In the genomic region with DNA sequence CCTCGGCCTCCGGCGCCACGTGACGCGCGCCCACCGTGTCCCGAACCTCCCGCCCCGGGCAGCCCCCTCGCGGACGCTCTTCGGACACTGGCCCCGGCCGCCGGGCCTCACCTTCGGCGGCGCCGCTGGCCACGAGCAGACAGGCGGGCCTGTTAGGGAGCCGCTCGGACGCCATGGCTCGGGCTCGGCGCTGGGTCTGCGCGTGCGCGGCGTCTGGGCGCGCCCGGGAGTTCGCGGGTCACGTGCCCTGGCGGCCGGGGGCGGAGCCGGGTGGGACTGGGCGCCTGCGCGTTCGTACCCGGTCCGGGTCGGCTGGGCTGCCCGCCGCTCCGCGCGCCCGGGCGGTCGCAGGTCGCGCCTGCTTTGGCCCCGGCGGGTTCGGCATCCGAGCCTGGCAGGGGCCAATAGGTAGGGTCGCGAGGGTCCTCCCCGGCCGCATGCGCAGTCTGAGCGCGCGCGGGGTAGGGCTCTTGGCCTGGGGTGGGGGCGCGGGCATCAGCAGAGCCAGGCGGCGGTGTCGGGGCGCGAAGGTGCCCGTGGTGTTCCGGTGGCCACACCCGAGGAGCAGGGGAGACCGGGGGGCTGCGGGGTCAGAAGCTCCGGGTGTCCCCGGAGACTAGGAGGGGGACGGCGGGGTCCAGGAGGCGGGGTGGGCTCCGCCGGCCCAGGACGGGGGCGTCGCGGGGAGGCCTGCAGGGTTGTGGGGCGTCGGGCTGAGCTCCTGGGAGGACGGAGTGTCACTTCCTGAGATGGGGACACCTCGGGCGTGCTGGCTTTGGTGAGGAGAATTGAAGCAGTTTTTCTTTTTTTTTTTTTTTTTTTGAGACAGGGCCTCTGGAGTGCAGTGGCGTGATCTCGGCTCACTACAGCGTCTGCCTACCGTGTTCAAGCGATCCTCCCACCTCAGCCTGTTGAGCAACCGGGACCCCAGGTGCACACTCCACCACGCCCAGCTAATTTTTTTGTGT, we compare ENCODE assay signal across 1 cellular context.
TF ChIP-seq lines count a peak whose summit lies in the region.

A gene with protein sequence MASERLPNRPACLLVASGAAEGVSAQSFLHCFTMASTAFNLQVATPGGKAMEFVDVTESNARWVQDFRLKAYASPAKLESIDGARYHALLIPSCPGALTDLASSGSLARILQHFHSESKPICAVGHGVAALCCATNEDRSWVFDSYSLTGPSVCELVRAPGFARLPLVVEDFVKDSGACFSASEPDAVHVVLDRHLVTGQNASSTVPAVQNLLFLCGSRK (minus strand): TSS at position 200 of the 968 bp plus-strand sequence. CDS start 25 bp downstream, at position 175.

TF ChIP-seq in K562, 482 proteins besides CTCF, POLR2A, EP300 and RAD21 (continued from another document and continues in another):
- TF ChIP-seq, protein P1, sequence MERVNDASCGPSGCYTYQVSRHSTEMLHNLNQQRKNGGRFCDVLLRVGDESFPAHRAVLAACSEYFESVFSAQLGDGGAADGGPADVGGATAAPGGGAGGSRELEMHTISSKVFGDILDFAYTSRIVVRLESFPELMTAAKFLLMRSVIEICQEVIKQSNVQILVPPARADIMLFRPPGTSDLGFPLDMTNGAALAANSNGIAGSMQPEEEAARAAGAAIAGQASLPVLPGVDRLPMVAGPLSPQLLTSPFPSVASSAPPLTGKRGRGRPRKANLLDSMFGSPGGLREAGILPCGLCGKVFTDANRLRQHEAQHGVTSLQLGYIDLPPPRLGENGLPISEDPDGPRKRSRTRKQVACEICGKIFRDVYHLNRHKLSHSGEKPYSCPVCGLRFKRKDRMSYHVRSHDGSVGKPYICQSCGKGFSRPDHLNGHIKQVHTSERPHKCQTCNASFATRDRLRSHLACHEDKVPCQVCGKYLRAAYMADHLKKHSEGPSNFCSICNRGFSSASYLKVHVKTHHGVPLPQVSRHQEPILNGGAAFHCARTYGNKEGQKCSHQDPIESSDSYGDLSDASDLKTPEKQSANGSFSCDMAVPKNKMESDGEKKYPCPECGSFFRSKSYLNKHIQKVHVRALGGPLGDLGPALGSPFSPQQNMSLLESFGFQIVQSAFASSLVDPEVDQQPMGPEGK (CRISPR knock-in tag; IDR thresholded peaks at IDR 0.05; ENCODE audit: borderline replicate concordance): no peak
- TF ChIP-seq NFYB (IDR thresholded peaks at IDR 0.05; ENCODE audit: extremely low read depth, insufficient read length): no peak
- no peak for TF ChIP-seq ZC3H8 (IDR thresholded peaks at IDR 0.05)
- TF ChIP-seq, protein P2, sequence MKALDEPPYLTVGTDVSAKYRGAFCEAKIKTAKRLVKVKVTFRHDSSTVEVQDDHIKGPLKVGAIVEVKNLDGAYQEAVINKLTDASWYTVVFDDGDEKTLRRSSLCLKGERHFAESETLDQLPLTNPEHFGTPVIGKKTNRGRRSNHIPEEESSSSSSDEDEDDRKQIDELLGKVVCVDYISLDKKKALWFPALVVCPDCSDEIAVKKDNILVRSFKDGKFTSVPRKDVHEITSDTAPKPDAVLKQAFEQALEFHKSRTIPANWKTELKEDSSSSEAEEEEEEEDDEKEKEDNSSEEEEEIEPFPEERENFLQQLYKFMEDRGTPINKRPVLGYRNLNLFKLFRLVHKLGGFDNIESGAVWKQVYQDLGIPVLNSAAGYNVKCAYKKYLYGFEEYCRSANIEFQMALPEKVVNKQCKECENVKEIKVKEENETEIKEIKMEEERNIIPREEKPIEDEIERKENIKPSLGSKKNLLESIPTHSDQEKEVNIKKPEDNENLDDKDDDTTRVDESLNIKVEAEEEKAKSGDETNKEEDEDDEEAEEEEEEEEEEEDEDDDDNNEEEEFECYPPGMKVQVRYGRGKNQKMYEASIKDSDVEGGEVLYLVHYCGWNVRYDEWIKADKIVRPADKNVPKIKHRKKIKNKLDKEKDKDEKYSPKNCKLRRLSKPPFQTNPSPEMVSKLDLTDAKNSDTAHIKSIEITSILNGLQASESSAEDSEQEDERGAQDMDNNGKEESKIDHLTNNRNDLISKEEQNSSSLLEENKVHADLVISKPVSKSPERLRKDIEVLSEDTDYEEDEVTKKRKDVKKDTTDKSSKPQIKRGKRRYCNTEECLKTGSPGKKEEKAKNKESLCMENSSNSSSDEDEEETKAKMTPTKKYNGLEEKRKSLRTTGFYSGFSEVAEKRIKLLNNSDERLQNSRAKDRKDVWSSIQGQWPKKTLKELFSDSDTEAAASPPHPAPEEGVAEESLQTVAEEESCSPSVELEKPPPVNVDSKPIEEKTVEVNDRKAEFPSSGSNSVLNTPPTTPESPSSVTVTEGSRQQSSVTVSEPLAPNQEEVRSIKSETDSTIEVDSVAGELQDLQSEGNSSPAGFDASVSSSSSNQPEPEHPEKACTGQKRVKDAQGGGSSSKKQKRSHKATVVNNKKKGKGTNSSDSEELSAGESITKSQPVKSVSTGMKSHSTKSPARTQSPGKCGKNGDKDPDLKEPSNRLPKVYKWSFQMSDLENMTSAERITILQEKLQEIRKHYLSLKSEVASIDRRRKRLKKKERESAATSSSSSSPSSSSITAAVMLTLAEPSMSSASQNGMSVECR (CRISPR knock-in tag; IDR thresholded peaks at IDR 0.05): peak; percentile 53; the same call in 1 of the 2 replicates
- TF ChIP-seq ELF1 (tag; IDR thresholded peaks at IDR 0.05): no peak
- TF ChIP-seq, protein P3, sequence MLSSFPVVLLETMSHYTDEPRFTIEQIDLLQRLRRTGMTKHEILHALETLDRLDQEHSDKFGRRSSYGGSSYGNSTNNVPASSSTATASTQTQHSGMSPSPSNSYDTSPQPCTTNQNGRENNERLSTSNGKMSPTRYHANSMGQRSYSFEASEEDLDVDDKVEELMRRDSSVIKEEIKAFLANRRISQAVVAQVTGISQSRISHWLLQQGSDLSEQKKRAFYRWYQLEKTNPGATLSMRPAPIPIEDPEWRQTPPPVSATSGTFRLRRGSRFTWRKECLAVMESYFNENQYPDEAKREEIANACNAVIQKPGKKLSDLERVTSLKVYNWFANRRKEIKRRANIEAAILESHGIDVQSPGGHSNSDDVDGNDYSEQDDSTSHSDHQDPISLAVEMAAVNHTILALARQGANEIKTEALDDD (IDR thresholded peaks at IDR 0.05): no peak
- no peak for TF ChIP-seq ZNF175 (CRISPR knock-in tag; IDR thresholded peaks at IDR 0.05; ENCODE audit: low read depth)
- TF ChIP-seq ZNF507 (tag; conservative IDR thresholded peaks at IDR 0.05): no peak
- TF ChIP-seq KAT7 (CRISPR knock-in tag; IDR thresholded peaks at IDR 0.05; ENCODE audit: borderline replicate concordance): no peak
- no peak for TF ChIP-seq NFIX (CRISPR knock-in tag; IDR thresholded peaks at IDR 0.05; ENCODE audit: low read depth)
- TF ChIP-seq, protein P4, sequence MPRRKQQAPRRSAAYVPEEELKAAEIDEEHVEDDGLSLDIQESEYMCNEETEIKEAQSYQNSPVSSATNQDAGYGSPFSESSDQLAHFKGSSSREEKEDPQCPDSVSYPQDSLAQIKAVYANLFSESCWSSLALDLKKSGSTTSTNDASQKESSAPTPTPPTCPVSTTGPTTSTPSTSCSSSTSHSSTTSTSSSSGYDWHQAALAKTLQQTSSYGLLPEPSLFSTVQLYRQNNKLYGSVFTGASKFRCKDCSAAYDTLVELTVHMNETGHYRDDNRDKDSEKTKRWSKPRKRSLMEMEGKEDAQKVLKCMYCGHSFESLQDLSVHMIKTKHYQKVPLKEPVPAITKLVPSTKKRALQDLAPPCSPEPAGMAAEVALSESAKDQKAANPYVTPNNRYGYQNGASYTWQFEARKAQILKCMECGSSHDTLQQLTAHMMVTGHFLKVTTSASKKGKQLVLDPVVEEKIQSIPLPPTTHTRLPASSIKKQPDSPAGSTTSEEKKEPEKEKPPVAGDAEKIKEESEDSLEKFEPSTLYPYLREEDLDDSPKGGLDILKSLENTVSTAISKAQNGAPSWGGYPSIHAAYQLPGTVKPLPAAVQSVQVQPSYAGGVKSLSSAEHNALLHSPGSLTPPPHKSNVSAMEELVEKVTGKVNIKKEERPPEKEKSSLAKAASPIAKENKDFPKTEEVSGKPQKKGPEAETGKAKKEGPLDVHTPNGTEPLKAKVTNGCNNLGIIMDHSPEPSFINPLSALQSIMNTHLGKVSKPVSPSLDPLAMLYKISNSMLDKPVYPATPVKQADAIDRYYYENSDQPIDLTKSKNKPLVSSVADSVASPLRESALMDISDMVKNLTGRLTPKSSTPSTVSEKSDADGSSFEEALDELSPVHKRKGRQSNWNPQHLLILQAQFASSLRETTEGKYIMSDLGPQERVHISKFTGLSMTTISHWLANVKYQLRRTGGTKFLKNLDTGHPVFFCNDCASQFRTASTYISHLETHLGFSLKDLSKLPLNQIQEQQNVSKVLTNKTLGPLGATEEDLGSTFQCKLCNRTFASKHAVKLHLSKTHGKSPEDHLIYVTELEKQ (CRISPR knock-in tag; IDR thresholded peaks at IDR 0.05): no peak
- TF ChIP-seq ZNF197 (CRISPR knock-in tag; IDR thresholded peaks at IDR 0.05; ENCODE audit: low read depth): no peak
- TF ChIP-seq TEAD2 (tag; IDR thresholded peaks at IDR 0.05): no peak
- no peak for TF ChIP-seq MED1 (CRISPR knock-in tag; IDR thresholded peaks at IDR 0.05; ENCODE audit: borderline replicate concordance)
- TF ChIP-seq TAL1 (IDR thresholded peaks at IDR 0.05): no peak
- no peak for TF ChIP-seq RCOR1 (IDR thresholded peaks at IDR 0.05; ENCODE audit: borderline replicate concordance in 1 of 2, low read depth in 2 of 2, low read length in 2 of 2)
- TF ChIP-seq, protein P5, sequence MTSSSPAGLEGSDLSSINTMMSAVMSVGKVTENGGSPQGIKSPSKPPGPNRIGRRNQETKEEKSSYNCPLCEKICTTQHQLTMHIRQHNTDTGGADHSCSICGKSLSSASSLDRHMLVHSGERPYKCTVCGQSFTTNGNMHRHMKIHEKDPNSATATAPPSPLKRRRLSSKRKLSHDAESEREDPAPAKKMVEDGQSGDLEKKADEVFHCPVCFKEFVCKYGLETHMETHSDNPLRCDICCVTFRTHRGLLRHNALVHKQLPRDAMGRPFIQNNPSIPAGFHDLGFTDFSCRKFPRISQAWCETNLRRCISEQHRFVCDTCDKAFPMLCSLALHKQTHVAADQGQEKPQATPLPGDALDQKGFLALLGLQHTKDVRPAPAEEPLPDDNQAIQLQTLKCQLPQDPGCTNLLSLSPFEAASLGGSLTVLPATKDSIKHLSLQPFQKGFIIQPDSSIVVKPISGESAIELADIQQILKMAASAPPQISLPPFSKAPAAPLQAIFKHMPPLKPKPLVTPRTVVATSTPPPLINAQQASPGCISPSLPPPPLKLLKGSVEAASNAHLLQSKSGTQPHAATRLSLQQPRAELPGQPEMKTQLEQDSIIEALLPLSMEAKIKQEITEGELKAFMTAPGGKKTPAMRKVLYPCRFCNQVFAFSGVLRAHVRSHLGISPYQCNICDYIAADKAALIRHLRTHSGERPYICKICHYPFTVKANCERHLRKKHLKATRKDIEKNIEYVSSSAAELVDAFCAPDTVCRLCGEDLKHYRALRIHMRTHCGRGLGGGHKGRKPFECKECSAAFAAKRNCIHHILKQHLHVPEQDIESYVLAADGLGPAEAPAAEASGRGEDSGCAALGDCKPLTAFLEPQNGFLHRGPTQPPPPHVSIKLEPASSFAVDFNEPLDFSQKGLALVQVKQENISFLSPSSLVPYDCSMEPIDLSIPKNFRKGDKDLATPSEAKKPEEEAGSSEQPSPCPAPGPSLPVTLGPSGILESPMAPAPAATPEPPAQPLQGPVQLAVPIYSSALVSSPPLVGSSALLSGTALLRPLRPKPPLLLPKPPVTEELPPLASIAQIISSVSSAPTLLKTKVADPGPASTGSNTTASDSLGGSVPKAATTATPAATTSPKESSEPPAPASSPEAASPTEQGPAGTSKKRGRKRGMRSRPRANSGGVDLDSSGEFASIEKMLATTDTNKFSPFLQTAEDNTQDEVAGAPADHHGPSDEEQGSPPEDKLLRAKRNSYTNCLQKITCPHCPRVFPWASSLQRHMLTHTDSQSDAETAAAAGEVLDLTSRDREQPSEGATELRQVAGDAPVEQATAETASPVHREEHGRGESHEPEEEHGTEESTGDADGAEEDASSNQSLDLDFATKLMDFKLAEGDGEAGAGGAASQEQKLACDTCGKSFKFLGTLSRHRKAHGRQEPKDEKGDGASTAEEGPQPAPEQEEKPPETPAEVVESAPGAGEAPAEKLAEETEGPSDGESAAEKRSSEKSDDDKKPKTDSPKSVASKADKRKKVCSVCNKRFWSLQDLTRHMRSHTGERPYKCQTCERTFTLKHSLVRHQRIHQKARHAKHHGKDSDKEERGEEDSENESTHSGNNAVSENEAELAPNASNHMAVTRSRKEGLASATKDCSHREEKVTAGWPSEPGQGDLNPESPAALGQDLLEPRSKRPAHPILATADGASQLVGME (CRISPR knock-in tag; IDR thresholded peaks at IDR 0.05): no peak; the same call in 1 of the 2 replicates
- TF ChIP-seq, protein P6, sequence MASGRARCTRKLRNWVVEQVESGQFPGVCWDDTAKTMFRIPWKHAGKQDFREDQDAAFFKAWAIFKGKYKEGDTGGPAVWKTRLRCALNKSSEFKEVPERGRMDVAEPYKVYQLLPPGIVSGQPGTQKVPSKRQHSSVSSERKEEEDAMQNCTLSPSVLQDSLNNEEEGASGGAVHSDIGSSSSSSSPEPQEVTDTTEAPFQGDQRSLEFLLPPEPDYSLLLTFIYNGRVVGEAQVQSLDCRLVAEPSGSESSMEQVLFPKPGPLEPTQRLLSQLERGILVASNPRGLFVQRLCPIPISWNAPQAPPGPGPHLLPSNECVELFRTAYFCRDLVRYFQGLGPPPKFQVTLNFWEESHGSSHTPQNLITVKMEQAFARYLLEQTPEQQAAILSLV (tag; IDR thresholded peaks at IDR 0.05): no peak
- no peak for TF ChIP-seq GTF2E2 (tag; IDR thresholded peaks at IDR 0.05)
- no peak for TF ChIP-seq ZNF79 (CRISPR knock-in tag; IDR thresholded peaks at IDR 0.05; ENCODE audit: low read depth)
- TF ChIP-seq LCOR (CRISPR knock-in tag; IDR thresholded peaks at IDR 0.05): no peak
- TF ChIP-seq, protein P7, sequence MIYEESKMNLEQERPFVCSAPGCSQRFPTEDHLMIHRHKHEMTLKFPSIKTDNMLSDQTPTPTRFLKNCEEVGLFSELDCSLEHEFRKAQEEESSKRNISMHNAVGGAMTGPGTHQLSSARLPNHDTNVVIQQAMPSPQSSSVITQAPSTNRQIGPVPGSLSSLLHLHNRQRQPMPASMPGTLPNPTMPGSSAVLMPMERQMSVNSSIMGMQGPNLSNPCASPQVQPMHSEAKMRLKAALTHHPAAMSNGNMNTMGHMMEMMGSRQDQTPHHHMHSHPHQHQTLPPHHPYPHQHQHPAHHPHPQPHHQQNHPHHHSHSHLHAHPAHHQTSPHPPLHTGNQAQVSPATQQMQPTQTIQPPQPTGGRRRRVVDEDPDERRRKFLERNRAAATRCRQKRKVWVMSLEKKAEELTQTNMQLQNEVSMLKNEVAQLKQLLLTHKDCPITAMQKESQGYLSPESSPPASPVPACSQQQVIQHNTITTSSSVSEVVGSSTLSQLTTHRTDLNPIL (CRISPR knock-in tag; IDR thresholded peaks at IDR 0.05): no peak
- no peak for TF ChIP-seq POU5F1 (IDR thresholded peaks at IDR 0.05; ENCODE audit: borderline replicate concordance, low read depth, low read length, partially characterized antibody)
- TF ChIP-seq NCOA1 (IDR thresholded peaks at IDR 0.05; ENCODE audit: low read depth): no peak
